Comparison of ENCODE assay signal across 8 cellular contexts in the genomic region with DNA sequence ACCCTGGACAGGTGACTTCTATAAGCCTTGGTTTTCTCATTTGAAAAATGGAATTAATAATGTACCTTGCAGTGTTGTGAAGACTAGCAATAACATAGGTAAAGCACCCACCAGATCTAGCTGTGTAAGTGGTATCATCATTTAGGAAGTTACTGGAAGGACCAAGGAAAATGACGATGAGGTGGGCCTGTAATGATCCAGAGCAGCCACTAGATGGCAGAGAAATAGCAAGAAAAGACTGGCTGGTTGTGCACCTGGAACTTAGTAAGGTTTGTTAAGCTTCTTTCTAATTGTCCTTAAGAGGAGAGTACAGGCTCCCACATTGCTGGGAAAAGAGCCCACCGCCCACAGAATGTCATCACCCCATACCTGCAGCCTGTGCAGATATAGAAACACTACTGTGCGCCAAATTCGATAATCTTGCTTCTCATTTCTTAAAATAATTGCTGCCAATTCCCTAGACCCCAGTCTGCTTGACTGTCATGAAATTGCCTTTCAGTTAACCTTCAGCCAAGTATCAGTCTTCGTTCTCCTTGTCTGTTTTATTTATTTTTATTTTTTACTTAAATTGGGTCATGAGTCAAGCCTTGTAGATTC. TPM values are rescaled to one million over a fixed set of nuclear protein-coding genes. Genes with fewer than 3 reads are reported as not detected.
DNase-seq lines count a peak whose midpoint lies in the region; ATAC-seq and TF ChIP-seq lines count a peak whose summit lies in the region.

No MANE protein-coding gene starts in this region.

- H3K9me3 Mint-ChIP-seq in activated naive CD4-positive, alpha-beta T cell treated with anti-CD3 and anti-CD28 coated beads, Interleukin-2, amount 50 U/mL, for 24 hours: no peaks in the 10 kb centered on the region

- peaks cover 70% of the 10 kb centered on the region for H3K4me1 Mint-ChIP-seq in activated naive CD4-positive, alpha-beta T cell treated with anti-CD3 and anti-CD28 coated beads, Interleukin-2, amount 50 U/mL, for 24 hours

- no peaks in the 10 kb centered on the region for H3K79me2 ChIP-seq in MM.1S (ENCODE audit: low read length)

- H3K4me3 ChIP-seq in MM.1S (ENCODE audit: low read length): no peak overlapping the region

- no peaks in the 10 kb centered on the region for H3K27me3 ChIP-seq in MM.1S (replicated peaks; ENCODE audit: insufficient read depth, low read length)

- DNase-seq in activated naive CD4-positive, alpha-beta T cell treated with Interleukin-2 at 50 U/mL for 16 hours: no peak
- DNase-seq in MM.1S: peak; percentile 46
- DNase-seq in SHP77 treated with DMSO at 0.1 percent for 48 hours (lab: John Stamatoyannopoulos, UW): peak; percentile 1
- peak; percentile 43 for DNase-seq in cerebellum (ENCODE audit: low spot score)
- DNase-seq in lung microvascular endothelial cell (ENCODE audit: low read depth in 2 of 2): peak; percentile 71 to 72

- no peaks in the 10 kb centered on the region for H3K36me3 ChIP-seq in MM.1S (replicated peaks; ENCODE audit: insufficient read depth, low read length)

- no peak overlapping the region for H2AFZ ChIP-seq in MM.1S (ENCODE audit: low read length)

- H3K27ac ChIP-seq in MM.1S (ENCODE audit: low read length): no peak overlapping the region

- H4K20me1 ChIP-seq in MM.1S (ENCODE audit: insufficient read depth, low read length): peaks cover 15% of the 10 kb centered on the region; the same call in 1 of the 2 replicates

- H3F3A ChIP-seq in MM.1S (ENCODE audit: insufficient read depth, low read length): peaks cover 14% of the 10 kb centered on the region

- peak; percentile 84 for TF ChIP-seq CTCF in MM.1S (IDR thresholded peaks at IDR 0.05; ENCODE audit: low read length)

- H3K27ac Mint-ChIP-seq in activated naive CD4-positive, alpha-beta T cell treated with anti-CD3 and anti-CD28 coated beads, Interleukin-2, amount 50 U/mL, for 24 hours: peak overlapping the region; percentile 93

- no peak overlapping the region for H3K4me2 ChIP-seq in MM.1S (ENCODE audit: low read depth, low read length)

- peaks cover 16% of the 10 kb centered on the region for H3K36me3 Mint-ChIP-seq in activated naive CD4-positive, alpha-beta T cell treated with anti-CD3 and anti-CD28 coated beads, Interleukin-2, amount 50 U/mL, for 24 hours

- H3K4me3 Mint-ChIP-seq in activated naive CD4-positive, alpha-beta T cell treated with anti-CD3 and anti-CD28 coated beads, Interleukin-2, amount 50 U/mL, for 24 hours: peak overlapping the region; percentile 62

- no peak for TF ChIP-seq POLR2A in GM18505 (IDR thresholded peaks at IDR 0.05; ENCODE audit: borderline replicate concordance, extremely low read depth, insufficient read depth, insufficient read length)

- H3K4me1 ChIP-seq in MM.1S (ENCODE audit: low read length): peaks cover 26% of the 10 kb centered on the region

- no peaks in the 10 kb centered on the region for H3K27me3 Mint-ChIP-seq in activated naive CD4-positive, alpha-beta T cell treated with anti-CD3 and anti-CD28 coated beads, Interleukin-2, amount 50 U/mL, for 24 hours

- no peaks in the 10 kb centered on the region for H3K9me3 ChIP-seq in MM.1S (replicated peaks; ENCODE audit: insufficient read depth, low read length)

- no peak overlapping the region for H3K9ac ChIP-seq in MM.1S (ENCODE audit: low read length)

- ATAC-seq in GM18870 (IDR thresholded peaks at IDR 0.05; ENCODE audit: unreplicated experiment) (no peak), GM18505 (IDR thresholded peaks at IDR 0.05; ENCODE audit: unreplicated experiment) (no peak)

- no peaks in the 10 kb centered on the region for H3K9me2 ChIP-seq in MM.1S (replicated peaks; ENCODE audit: insufficient read depth, low read length)

RNA-seq across cellular contexts. Expression of a gene that starts 37.2 kb away (rescaled TPM):
- 3.7 TPM for total RNA-seq in cerebellum
- 0.22 and 0.40 TPM in 2 replicates for total RNA-seq in lung microvascular endothelial cell

RNA-seq across cellular contexts. Expression of a gene that starts 53.2 kb away (rescaled TPM):
- total RNA-seq in cerebellum (251 TPM), lung microvascular endothelial cell (227 and 372 TPM in 2 replicates)
